Comparison of ENCODE assay signal across 16 cellular contexts in genomic region chr11:8105666-8106065, GRCh38. TPM values are rescaled to one million over a fixed set of nuclear protein-coding genes. Genes with fewer than 3 reads are reported as not detected.
DNase-seq lines count a peak whose midpoint lies in the region; TF ChIP-seq lines count a peak whose summit lies in the region.
"Had no signal": no experiment of that assay in that cellular context is flagged by ENCODE, and none has a peak within 500 bp of the region (broad histone marks: within the 10 kb centered on the region; RNA-seq: fewer than 3 reads in every experiment).

No MANE protein-coding gene starts in this region.

- no peaks in the 10 kb centered on the region for H3K36me3 Mint-ChIP-seq in activated naive CD8-positive, alpha-beta T cell
- H3K36me3 Mint-ChIP-seq in activated naive CD8-positive, alpha-beta T cell treated with anti-CD3 and anti-CD28 coated beads for 36 hours: no peaks in the 10 kb centered on the region
- H3K36me3 Mint-ChIP-seq in nephron progenitor cell (ENCODE audit: low read depth): peaks cover 11% of the 10 kb centered on the region

- H3K4me1 ChIP-seq in esophagus muscularis mucosa: peaks cover 3 to 17% (median 7%) of the 10 kb centered on the region in 4 donors
- H3K4me1 ChIP-seq: BLaER1 had no signal

- intact Hi-C loops in esophagus muscularis mucosa (cut with DNase I): no loop called here

- H3K36me3 ChIP-seq in esophagus muscularis mucosa: peaks cover 10 to 75% (median 50%) of the 10 kb centered on the region in 4 donors

- H3K4me3 ChIP-seq in LNCaP clone FGC (ENCODE audit: low read depth, low read length) (no peak overlapping the region), esophagus muscularis mucosa (no peak overlapping the region)
- H3K4me3 ChIP-seq: BLaER1, GM23248 had no signal

- DNase-seq in activated naive CD8-positive, alpha-beta T cell treated with anti-CD3 and anti-CD28 coated beads for 36 hours: no peak
- DNase-seq in LNCaP clone FGC (ENCODE audit: low read depth): peak; percentile 54
- DNase-seq in esophagus muscularis mucosa (ENCODE audit: extremely low spot score): peak; percentile 60
- no peak for DNase-seq in nephron progenitor cell
- no peak for DNase-seq in COLO829 (ENCODE audit: low spot score)
- DNase-seq in DMS79 treated with DMSO at 0.1 percent for 48 hours (lab: John Stamatoyannopoulos, UW): no peak
- DNase-seq in iPS-NIHi11 (ENCODE audit: low spot score): no peak
- DNase-seq: Calu3, DMS 273 treated with DMSO at 0.1 percent for 48 hours, DMS79, EL, GM23248 had no signal

- 47% methylated on average over 3 of the region's 3 CpGs for WGBS in esophagus muscularis mucosa

- H3K27ac ChIP-seq in esophagus muscularis mucosa (replicated peaks in 1 of 4): no peak overlapping the region
- H3K27ac ChIP-seq: 22Rv1, BLaER1, GM23248, HL-60 had no signal

- peaks cover 0 to 3% (median 0%) of the 10 kb centered on the region in 4 donors for H3K27me3 ChIP-seq in esophagus muscularis mucosa
- H3K27me3 ChIP-seq: BLaER1 had no signal

- H3K4me3 Mint-ChIP-seq in activated naive CD8-positive, alpha-beta T cell: no peak overlapping the region
- H3K4me3 Mint-ChIP-seq in activated naive CD8-positive, alpha-beta T cell treated with anti-CD3 and anti-CD28 coated beads for 36 hours: no peak overlapping the region
- H3K4me3 Mint-ChIP-seq in nephron progenitor cell: no peak overlapping the region

- TF ChIP-seq POLR2A in esophagus muscularis mucosa (IDR thresholded peaks at IDR 0.05; ENCODE audit: low read depth): no peak

- no peaks in the 10 kb centered on the region for H3K27me3 Mint-ChIP-seq in activated naive CD8-positive, alpha-beta T cell
- no peaks in the 10 kb centered on the region for H3K27me3 Mint-ChIP-seq in activated naive CD8-positive, alpha-beta T cell treated with anti-CD3 and anti-CD28 coated beads for 36 hours
- H3K27me3 Mint-ChIP-seq in nephron progenitor cell (ENCODE audit: low read depth, poor library complexity): no peaks in the 10 kb centered on the region

- TF ChIP-seq CTCF in LNCaP clone FGC (IDR thresholded peaks at IDR 0.05; ENCODE audit: control insufficient read depth, extremely low read depth, insufficient read depth): no peak
- no peak for TF ChIP-seq CTCF in esophagus muscularis mucosa (IDR thresholded peaks at IDR 0.05)
- no peak for TF ChIP-seq CTCF in nephron progenitor cell (IDR thresholded peaks at IDR 0.05)

- TF ChIP-seq EP300 in esophagus muscularis mucosa (IDR thresholded peaks at IDR 0.05): no peak

- peak overlapping the region; percentile 18 for H3K27ac Mint-ChIP-seq in activated naive CD8-positive, alpha-beta T cell
- H3K27ac Mint-ChIP-seq in activated naive CD8-positive, alpha-beta T cell treated with anti-CD3 and anti-CD28 coated beads for 36 hours: no peak overlapping the region
- H3K27ac Mint-ChIP-seq in nephron progenitor cell: peak overlapping the region; percentile 57

- H3K9me3 Mint-ChIP-seq in activated naive CD8-positive, alpha-beta T cell (ENCODE audit: low read depth): no peaks in the 10 kb centered on the region
- H3K9me3 Mint-ChIP-seq in activated naive CD8-positive, alpha-beta T cell treated with anti-CD3 and anti-CD28 coated beads for 36 hours: no peaks in the 10 kb centered on the region
- H3K9me3 Mint-ChIP-seq in nephron progenitor cell: no peaks in the 10 kb centered on the region

- no peaks in the 10 kb centered on the region for H3K4me1 Mint-ChIP-seq in activated naive CD8-positive, alpha-beta T cell (ENCODE audit: low read depth)
- no peaks in the 10 kb centered on the region for H3K4me1 Mint-ChIP-seq in activated naive CD8-positive, alpha-beta T cell treated with anti-CD3 and anti-CD28 coated beads for 36 hours
- H3K4me1 Mint-ChIP-seq in nephron progenitor cell: peaks cover 17% of the 10 kb centered on the region

- H3K9me3 ChIP-seq in esophagus muscularis mucosa: no peaks in the 10 kb centered on the region
- H3K9me3 ChIP-seq: BLaER1 had no signal

RNA-seq across cellular contexts. Expression of gene TUB, which starts 24.7 kb away (rescaled TPM):
- under 1 TPM; 0.19 to 0.34 TPM for total RNA-seq in activated naive CD8-positive, alpha-beta T cell treated with anti-CD3 and anti-CD28 coated beads for 36 hours
- total RNA-seq in esophagus muscularis mucosa: 10 to 100 TPM in 2 of 4 donors, 1 to 10 TPM in 2; 8.3 to 18.3 (median 12.1) TPM

Comparison
In these comparisons a context has a peak if more than half of its experiments do, and no peak if none do; other contexts are left out.
1. DNase-seq: peak in LNCaP clone FGC (single experiment) and esophagus muscularis mucosa (single experiment); none in activated naive CD8-positive, alpha-beta T cell treated with anti-CD3 and anti-CD28 coated beads for 36 hours (single experiment), nephron progenitor cell (single experiment), COLO829 (single experiment), DMS79 treated with DMSO at 0.1 percent for 48 hours (single experiment) and iPS-NIHi11 (single experiment).
2. RNA of gene TUB, which starts 24.7 kb away (total RNA-seq): 8.3 to 18.3 TPM in esophagus muscularis mucosa; 0.19 to 0.34 TPM in activated naive CD8-positive, alpha-beta T cell treated with anti-CD3 and anti-CD28 coated beads for 36 hours; every median in the first group is over 4 times any median in the second.